8 cellular contexts compared by ENCODE assay signal in genomic region chr1:235642021-235642942, GRCh38. TPM values are rescaled to one million over a fixed set of nuclear protein-coding genes. Genes with fewer than 3 reads are reported as not detected.
DNase-seq lines count a peak whose midpoint lies in the region.

No MANE protein-coding gene starts in this region.

- WGBS in esophagus, 2 donors: 29 to 31% methylated on average over 46 of the region's 46 CpGs

- in situ Hi-C loops in ACHN (cut with HindIII; ENCODE audit: low pct_ligation_motif_present, low pct_unique_long_range_greater_than_20kb, low sequenced_read_pairs): no loop called here

- H3K4me1 ChIP-seq in esophagus (ENCODE audit: control insufficient read depth in 2 of 2, insufficient read depth in 2 of 2, low read length in 1 of 2): peaks cover 0 to 5% of the 10 kb centered on the region in 2 donors

- H3K9me3 ChIP-seq in esophagus (ENCODE audit: control insufficient read depth in 2 of 2, insufficient read depth in 1 of 2, low read depth in 1 of 2, low read length in 1 of 2): no peaks in the 10 kb centered on the region

- H3K4me3 ChIP-seq in H7 (ENCODE audit: insufficient read depth, low read depth, low read length): no peak overlapping the region
- H3K4me3 ChIP-seq in esophagus (ENCODE audit: low read depth in 1 of 2, low read length in 2 of 2): peak overlapping the region; percentile 28 to 31

- DNase-seq in DMS79 treated with DMSO at 0.1 percent for 48 hours (lab: John Stamatoyannopoulos, UW): peak; percentile 82
- peak; percentile 81 for DNase-seq in H7
- DNase-seq in NCI-H1436 treated with DMSO at 0.1 percent for 48 hours (lab: John Stamatoyannopoulos, UW): peak; percentile 43
- peak; percentile 43 to 62 for DNase-seq in activated CD4-positive, alpha-beta T cell treated with anti-CD3 and anti-CD28 coated beads, Interleukin-2, amount 50 U/mL, for 4 hours
- DNase-seq in stimulated activated CD4-positive, alpha-beta T cell treated with anti-CD3 and anti-CD28 coated beads, Interleukin-4, amount 100 ng/mL, for 4 hours: peak; percentile 42 to 63
- no peak for DNase-seq in ACHN
- DNase-seq in NCI-H748 treated with DMSO at 0.1 percent for 48 hours (lab: John Stamatoyannopoulos, UW): no peak

- H3K27ac ChIP-seq in esophagus (ENCODE audit: low read depth in 2 of 2, low read length in 1 of 2): peak overlapping the region; percentile 72 to 91

- H3K27me3 ChIP-seq in H7 (ENCODE audit: control insufficient read depth, insufficient read depth, low read length) (no peaks in the 10 kb centered on the region), esophagus (ENCODE audit: control insufficient read depth in 1 of 2, insufficient read depth in 2 of 2, low read length in 2 of 2) (no peaks in the 10 kb centered on the region)

- H3K36me3 ChIP-seq in H7 (replicated peaks; ENCODE audit: control insufficient read depth, insufficient read depth, low read length): no peaks in the 10 kb centered on the region
- H3K36me3 ChIP-seq in esophagus (ENCODE audit: control insufficient read depth in 2 of 2, insufficient read depth in 2 of 2, low read length in 1 of 2): no peaks in the 10 kb centered on the region

RNA-seq across cellular contexts. Expression of gene GNG4, which starts 7.3 kb away (rescaled TPM):
- 31.6 and 39.0 TPM in 2 replicates for total RNA-seq in H7 (2014; rRNA removed; shearing (Covaris generic))
- polyA plus RNA-seq in esophagus: 10 to 100 TPM in 1 of 2 donors, 1 to 10 TPM in 1; 8.1 to 10.9 TPM

Comparison
In these comparisons a context has a peak if more than half of its experiments do, and no peak if none do; other contexts are left out.
1. DNase-seq: peak in DMS79 treated with DMSO at 0.1 percent for 48 hours (single experiment), H7 (single experiment), NCI-H1436 treated with DMSO at 0.1 percent for 48 hours (single experiment), activated CD4-positive, alpha-beta T cell treated with anti-CD3 and anti-CD28 coated beads, Interleukin-2, amount 50 U/mL, for 4 hours (2 of 2) and stimulated activated CD4-positive, alpha-beta T cell treated with anti-CD3 and anti-CD28 coated beads, Interleukin-4, amount 100 ng/mL, for 4 hours (2 of 2); none in ACHN (single experiment) and NCI-H748 treated with DMSO at 0.1 percent for 48 hours (single experiment).